In genomic region chr2:28746504-28747111, GRCh38 we compare ENCODE assay signal across 8 cellular contexts.
"Had no signal": no experiment of that assay in that cellular context is flagged by ENCODE, and none has a peak within 500 bp of the region (broad histone marks: within the 10 kb centered on the region; RNA-seq: fewer than 3 reads in every experiment).

No MANE protein-coding gene starts in this region.

- H3K36me3 ChIP-seq: breast epithelium had no signal

- H3K27me3 Mint-ChIP-seq: activated naive CD4-positive, alpha-beta T cell treated with anti-CD3 and anti-CD28 coated beads, Interleukin-2, amount 50 U/mL, for 24 hours; stimulated activated naive B cell treated with anti-CD40 and anti-IgM and Interleukin-4, amounts not matched to agents 10 μg/mL and 1 μg/mL and 100 μg/mL, for 72 hours had no signal

- H3K4me3 Mint-ChIP-seq: activated naive CD4-positive, alpha-beta T cell treated with anti-CD3 and anti-CD28 coated beads, Interleukin-2, amount 50 U/mL, for 24 hours; mesothelial cell of epicardium; stimulated activated naive B cell treated with anti-CD40 and anti-IgM and Interleukin-4, amounts not matched to agents 10 μg/mL and 1 μg/mL and 100 μg/mL, for 72 hours had no signal

- H3K27me3 ChIP-seq: breast epithelium had no signal

- H3K36me3 Mint-ChIP-seq: activated naive CD4-positive, alpha-beta T cell treated with anti-CD3 and anti-CD28 coated beads, Interleukin-2, amount 50 U/mL, for 24 hours; mesothelial cell of epicardium had no signal

- H3K4me3 ChIP-seq: breast epithelium had no signal

- H3K9me3 Mint-ChIP-seq: activated naive CD4-positive, alpha-beta T cell treated with anti-CD3 and anti-CD28 coated beads, Interleukin-2, amount 50 U/mL, for 24 hours; stimulated activated naive B cell treated with anti-CD40 and anti-IgM and Interleukin-4, amounts not matched to agents 10 μg/mL and 1 μg/mL and 100 μg/mL, for 72 hours had no signal

- H3K27ac Mint-ChIP-seq: mesothelial cell of epicardium; stimulated activated naive B cell treated with anti-CD40 and anti-IgM and Interleukin-4, amounts not matched to agents 10 μg/mL and 1 μg/mL and 100 μg/mL, for 72 hours had no signal

- DNase-seq: activated effector memory CD4-positive, alpha-beta T cell treated with Interleukin-2 at 50 U/mL for 16 hours; stimulated activated CD4-positive, alpha-beta T cell treated with anti-CD3 and anti-CD28 coated beads, Interleukin-2, amount 100 ng/mL, for 24 hours; stimulated activated naive B cell treated with anti-CD40 and anti-IgM and Interleukin-4, amounts not matched to agents 10 μg/mL and 1 μg/mL and 100 μg/mL, for 72 hours had no signal

- ATAC-seq: activated CD4-positive, CD25-positive, alpha-beta regulatory T cell treated with anti-CD3 and anti-CD28 coated beads, Interleukin-2, amount 50 U/mL, for 24 hours; sciatic nerve; stimulated activated naive B cell treated with anti-CD40 and anti-IgM and Interleukin-4, amounts not matched to agents 10 μg/mL and 1 μg/mL and 100 μg/mL, for 72 hours had no signal

- H3K9me3 ChIP-seq: breast epithelium had no signal
